19 cellular contexts compared by ENCODE assay signal in genomic region chr12:12180575-12180974, GRCh38.
A peak's percentile ranks its signal among the peaks of the same experiment; 100 is the strongest.
DNase-seq lines count a peak whose midpoint lies in the region; ATAC-seq and TF ChIP-seq lines count a peak whose summit lies in the region.
"Had no signal": no experiment of that assay in that cellular context is flagged by ENCODE, and none has a peak within 500 bp of the region (broad histone marks: within the 10 kb centered on the region; RNA-seq: fewer than 3 reads in every experiment).

No MANE protein-coding gene starts in this region.

- H3K27me3 ChIP-seq in thoracic aorta (replicated peaks; ENCODE audit: insufficient read depth), result no peaks in the 10 kb centered on the region
- H3K27me3 ChIP-seq: Peyer's patch had no signal

- no peaks in the 10 kb centered on the region for H3K9me3 ChIP-seq in thoracic aorta
- H3K9me3 ChIP-seq: Peyer's patch had no signal

- DNase-seq in AG10803 (ENCODE audit: low read depth) (peak; percentile 71), WTC11 (ENCODE audit: low spot score) (no peak), fibroblast of gingiva (ENCODE audit: low read depth) (peak; percentile 10), thoracic aorta (ENCODE audit: low spot score) (no peak), OCI-M1 (lab: John Stamatoyannopoulos, UW) (no peak)
- DNase-seq: AML-193, COR-L47, DMS153, NCI-H1048, NCI-H1436 treated with DMSO at 0.1 percent for 48 hours, NCI-H2227 treated with DMSO at 0.1 percent for 48 hours, NCI-H524, Peyer's patch had no signal

- H3K27ac Mint-ChIP-seq in WTC11, result peak overlapping the region; percentile 8; the same call in 1 of the 2 replicates
- H3K27ac Mint-ChIP-seq: CD14-positive monocyte had no signal

- no peaks in the 10 kb centered on the region for H3K9me3 Mint-ChIP-seq in WTC11

- no peaks in the 10 kb centered on the region for H3K27me3 Mint-ChIP-seq in WTC11 (ENCODE audit: low read depth)

- no peaks in the 10 kb centered on the region for H3K36me3 ChIP-seq in thoracic aorta
- H3K36me3 ChIP-seq: Peyer's patch had no signal

- H3K4me3 ChIP-seq in AG10803 (ENCODE audit: low read length), result no peak overlapping the region
- H3K4me3 ChIP-seq in thoracic aorta, result peak overlapping the region; percentile 43
- H3K4me3 ChIP-seq: Peyer's patch had no signal

- CTCF ChIA-PET in WTC11 (lab: Charles Lee), result no interaction called here

- POLR2A ChIA-PET in WTC11 (lab: Charles Lee), result no interaction called here

- peaks cover 37 to 50% of the 10 kb centered on the region in 2 donors for H3K4me1 ChIP-seq in thoracic aorta (ENCODE audit: control insufficient read depth in 1 of 2, low read depth in 2 of 2)
- H3K4me1 ChIP-seq: Peyer's patch had no signal

- ATAC-seq in WTC11 (no peak), thoracic aorta (ENCODE audit: insufficient number of reproducible peaks, low FRiP score, low read depth) (no peak), HG03520 (IDR thresholded peaks at IDR 0.05; ENCODE audit: unreplicated experiment) (no peak), HG03280 (IDR thresholded peaks at IDR 0.05; ENCODE audit: unreplicated experiment) (no peak)
- ATAC-seq: HCT116, Right ventricle myocardium inferior had no signal

- H3K27ac ChIP-seq in thoracic aorta, result peak overlapping the region in 1 of 2 donors; percentile 71
- H3K27ac ChIP-seq: KMS-11, Peyer's patch had no signal

- TF ChIP-seq CTCF in AG10803 (conservative IDR thresholded peaks at IDR 0.05; ENCODE audit: low read length), result no peak
- TF ChIP-seq CTCF in WTC11 (IDR thresholded peaks at IDR 0.05), result no peak
- no peak for TF ChIP-seq CTCF in thoracic aorta (IDR thresholded peaks at IDR 0.05)

- H3K4me3 Mint-ChIP-seq in WTC11, result no peak overlapping the region
- H3K4me3 Mint-ChIP-seq: CD14-positive monocyte had no signal

- peaks cover 13% of the 10 kb centered on the region for H3K36me3 Mint-ChIP-seq in WTC11
- H3K36me3 Mint-ChIP-seq: CD14-positive monocyte had no signal

- H3K4me1 Mint-ChIP-seq in WTC11, result 0 out of 2 replicates have a peak, but pooled peaks cover 5% of the 10 kb centered on the region
- H3K4me1 Mint-ChIP-seq: CD14-positive monocyte had no signal

TF ChIP-seq in WTC11, 78 proteins besides CTCF, POLR2A, EP300 and RAD21:
- TF ChIP-seq, protein P1, sequence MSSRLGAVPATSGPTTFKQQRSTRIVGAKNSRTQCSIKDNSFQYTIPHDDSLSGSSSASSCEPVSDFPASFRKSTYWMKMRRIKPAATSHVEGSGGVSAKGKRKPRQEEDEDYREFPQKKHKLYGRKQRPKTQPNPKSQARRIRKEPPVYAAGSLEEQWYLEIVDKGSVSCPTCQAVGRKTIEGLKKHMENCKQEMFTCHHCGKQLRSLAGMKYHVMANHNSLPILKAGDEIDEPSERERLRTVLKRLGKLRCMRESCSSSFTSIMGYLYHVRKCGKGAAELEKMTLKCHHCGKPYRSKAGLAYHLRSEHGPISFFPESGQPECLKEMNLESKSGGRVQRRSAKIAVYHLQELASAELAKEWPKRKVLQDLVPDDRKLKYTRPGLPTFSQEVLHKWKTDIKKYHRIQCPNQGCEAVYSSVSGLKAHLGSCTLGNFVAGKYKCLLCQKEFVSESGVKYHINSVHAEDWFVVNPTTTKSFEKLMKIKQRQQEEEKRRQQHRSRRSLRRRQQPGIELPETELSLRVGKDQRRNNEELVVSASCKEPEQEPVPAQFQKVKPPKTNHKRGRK (CRISPR knock-in tag; IDR thresholded peaks at IDR 0.05; ENCODE audit: borderline replicate concordance), result no peak
- TF ChIP-seq TCF7 (CRISPR knock-in tag; IDR thresholded peaks at IDR 0.05; ENCODE audit: low read depth), result no peak
TF ChIP-seq in WTC11: peak in this region for 0.

Comparison
In these comparisons a context has a peak if more than half of its experiments do, and no peak if none do; other contexts are left out.
1. DNase-seq: peak in AG10803 (single experiment) and fibroblast of gingiva (single experiment); none in WTC11 (single experiment), thoracic aorta (single experiment) and OCI-M1 (single experiment).